8 cellular contexts compared by ENCODE assay signal in genomic region chr7:83648464-83649241, GRCh38. TPM values are rescaled to one million over a fixed set of nuclear protein-coding genes. Genes with fewer than 3 reads are reported as not detected.
DNase-seq lines count a peak whose midpoint lies in the region; ATAC-seq, FAIRE-seq and TF ChIP-seq lines count a peak whose summit lies in the region.

Gene SEMA3E (minus strand): TSS chr7:83649139.

- FAIRE-seq in HTR-8/SVneo (lab: Jason Lieb, UNC) = no peak

- H3K36me3 ChIP-seq in colonic mucosa (no peaks in the 10 kb centered on the region), mesodermal cell (ENCODE audit: control insufficient read depth, insufficient read depth, low read length) (no peaks in the 10 kb centered on the region)
- no peaks in the 10 kb centered on the region for H3K36me3 ChIP-seq in naive thymus-derived CD4-positive, alpha-beta T cell (ENCODE audit: control insufficient read depth in 2 of 3, insufficient read depth in 3 of 3, low read length in 3 of 3)

- no peaks in the 10 kb centered on the region for H3K27me3 ChIP-seq in colonic mucosa
- H3K27me3 ChIP-seq in naive thymus-derived CD4-positive, alpha-beta T cell (ENCODE audit: control insufficient read depth in 2 of 2, insufficient read depth in 2 of 2, low read length in 2 of 2) = no peaks in the 10 kb centered on the region

- ATAC-seq in HG02571 (IDR thresholded peaks at IDR 0.05; ENCODE audit: unreplicated experiment) (no peak), GM19455 (IDR thresholded peaks at IDR 0.05; ENCODE audit: unreplicated experiment) (no peak)
- ATAC-seq in naive thymus-derived CD4-positive, alpha-beta T cell = no peak

- POLR2A ChIA-PET in naive thymus-derived CD4-positive, alpha-beta T cell (lab: Charles Lee) = no interaction called here

- no peaks in the 10 kb centered on the region for H3K36me3 Mint-ChIP-seq in naive thymus-derived CD4-positive, alpha-beta T cell

- H3K4me3 ChIP-seq in colonic mucosa = peak within 1 kb of the TSS; percentile 18
- peak within 1 kb of the TSS; percentile 35 for H3K4me3 ChIP-seq in mesodermal cell (ENCODE audit: extremely low read depth, insufficient read depth, low read length, poor library complexity, severe bottlenecking)
- no peak within 1 kb of the TSS for H3K4me3 ChIP-seq in naive thymus-derived CD4-positive, alpha-beta T cell (ENCODE audit: low read length)

- CTCF ChIA-PET in naive thymus-derived CD4-positive, alpha-beta T cell (lab: Charles Lee) = no interaction called here

- H3K27me3 Mint-ChIP-seq in naive thymus-derived CD4-positive, alpha-beta T cell = peaks cover 8 to 15% (median 13%) of the 10 kb centered on the region in 5 donors

- TF ChIP-seq CTCF in 22Rv1 (IDR thresholded peaks at IDR 0.05) (peak; percentile 54), colonic mucosa (IDR thresholded peaks at IDR 0.05) (no peak)

- H3K9me3 ChIP-seq in colonic mucosa = no peaks in the 10 kb centered on the region
- no peaks in the 10 kb centered on the region for H3K9me3 ChIP-seq in mesodermal cell (ENCODE audit: control insufficient read depth, low read length)
- no peaks in the 10 kb centered on the region for H3K9me3 ChIP-seq in naive thymus-derived CD4-positive, alpha-beta T cell (ENCODE audit: control insufficient read depth in 2 of 3, low read length in 3 of 3)

- WGBS in mesodermal cell (ENCODE audit: insufficient coverage in 2 of 2), 2 experiments = 1% methylated on average over 12 to 17 of the region's 25 CpGs

- H3K9me3 Mint-ChIP-seq in naive thymus-derived CD4-positive, alpha-beta T cell = peaks cover 0 to 5% (median 0%) of the 10 kb centered on the region in 11 donors

- H3K4me1 ChIP-seq in colonic mucosa (no peaks in the 10 kb centered on the region), mesodermal cell (ENCODE audit: control insufficient read depth, insufficient read depth, low read length, poor library complexity, severe bottlenecking) (no peaks in the 10 kb centered on the region)
- no peaks in the 10 kb centered on the region for H3K4me1 ChIP-seq in naive thymus-derived CD4-positive, alpha-beta T cell (ENCODE audit: control insufficient read depth in 2 of 2, insufficient read depth in 2 of 2, low read length in 2 of 2)

- DNase-seq in HTR-8/SVneo (ENCODE audit: insufficient read length, low spot score) = peak; percentile 9
- DNase-seq in colonic mucosa = peak; percentile 21
- DNase-seq in epidermal melanocyte (ENCODE audit: insufficient read length, low spot score) = no peak
- no peak for DNase-seq in naive thymus-derived CD4-positive, alpha-beta T cell

- H3K4me1 Mint-ChIP-seq in naive thymus-derived CD4-positive, alpha-beta T cell = no peaks in the 10 kb centered on the region

- no peak within 1 kb of the TSS for H3K27ac Mint-ChIP-seq in naive thymus-derived CD4-positive, alpha-beta T cell

- H3K27ac ChIP-seq in 22Rv1 = peak within 1 kb of the TSS; percentile 57
- H3K27ac ChIP-seq in colonic mucosa = no peak within 1 kb of the TSS
- peak within 1 kb of the TSS; percentile 62 for H3K27ac ChIP-seq in mesodermal cell (ENCODE audit: low read depth, low read length, severe bottlenecking)
- H3K27ac ChIP-seq in naive thymus-derived CD4-positive, alpha-beta T cell (ENCODE audit: low read depth, low read length) = no peak within 1 kb of the TSS

- intact Hi-C loops in colonic mucosa (cut with DNase I) = no loop called here
- intact Hi-C loops in naive thymus-derived CD4-positive, alpha-beta T cell (cut with micrococcal nuclease) = no loop called here

- no peak within 1 kb of the TSS for H3K4me3 Mint-ChIP-seq in naive thymus-derived CD4-positive, alpha-beta T cell

- H3K9ac ChIP-seq in colonic mucosa (ENCODE audit: low read depth in 2 of 2, low read length in 2 of 2) = no peak within 1 kb of the TSS

RNA-seq across cellular contexts. Expression of gene SEMA3E, which starts in this region (rescaled TPM):
- 1 to 10 TPM; 1.2 to 2.3 TPM for total RNA-seq in colonic mucosa
- polyA plus RNA-seq in mesodermal cell (2013, experiment 1 of 2) = 2.9 TPM
- polyA plus RNA-seq in mesodermal cell (2013, experiment 2 of 2) = 6.0 TPM
- not detected for total RNA-seq in naive thymus-derived CD4-positive, alpha-beta T cell
- not detected for polyA plus RNA-seq in naive thymus-derived CD4-positive, alpha-beta T cell

Comparison
In these comparisons a context has a peak if more than half of its experiments do, and no peak if none do; other contexts are left out.
1. H3K27ac ChIP-seq: peak in 22Rv1 (single experiment) and mesodermal cell (single experiment); none in colonic mucosa (single experiment) and naive thymus-derived CD4-positive, alpha-beta T cell (single experiment).
2. DNase-seq: peak in HTR-8/SVneo (single experiment) and colonic mucosa (single experiment); none in epidermal melanocyte (single experiment) and naive thymus-derived CD4-positive, alpha-beta T cell (0 of 9).